In the genomic region with DNA sequence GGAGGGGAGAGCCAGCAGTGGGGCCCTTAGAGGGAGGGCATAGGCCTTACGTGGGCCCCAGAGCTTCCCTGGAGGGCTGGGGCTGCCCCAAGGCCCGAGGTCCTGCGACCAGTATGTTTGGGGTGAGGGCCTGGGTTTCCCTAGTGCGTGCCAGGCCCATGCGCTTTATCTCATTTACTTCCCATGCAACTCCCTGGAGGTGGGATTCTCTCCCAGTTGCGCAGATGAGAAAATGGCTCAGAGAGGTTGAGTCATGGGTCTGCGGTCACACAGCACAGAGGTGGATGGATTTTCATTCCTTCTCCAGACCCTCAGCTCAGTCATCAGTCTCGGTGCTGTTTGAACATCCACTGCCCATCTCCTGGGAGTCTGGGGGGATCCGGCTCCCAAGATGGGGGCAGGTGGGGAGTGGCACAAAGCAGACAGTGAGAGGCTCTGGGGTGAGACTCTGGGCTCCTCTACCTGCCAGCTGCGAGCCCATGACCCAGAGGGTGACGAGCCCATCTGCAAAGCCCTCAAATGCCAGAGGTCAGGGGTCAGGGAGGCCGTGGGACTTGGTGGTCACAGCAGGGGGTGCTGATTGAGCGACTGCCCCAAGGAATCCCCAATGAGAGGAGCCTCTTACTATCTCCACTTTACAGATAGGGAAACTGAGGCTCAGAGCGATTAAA, we compare ENCODE assay signal across 16 cellular contexts.
DNase-seq lines count a peak whose midpoint lies in the region; ATAC-seq, FAIRE-seq and TF ChIP-seq lines count a peak whose summit lies in the region.
"Had no signal": no experiment of that assay in that cellular context is flagged by ENCODE, and none has a peak within 500 bp of the region (broad histone marks: within the 10 kb centered on the region; RNA-seq: fewer than 3 reads in every experiment).

No MANE protein-coding gene starts in this region.

- no peak overlapping the region for H3K14ac ChIP-seq in H9 (ENCODE audit: insufficient read depth, low read length)

- intact Hi-C loops in kidney (cut with DNase I): no loop called here

- no peak overlapping the region for H2BK15ac ChIP-seq in H9 (ENCODE audit: low read depth, low read length)

- no CpG with 5 or more reads among the region's 14 CpGs for WGBS in H9 (ENCODE audit: extremely low coverage, insufficient read length, low lambda C conversion rate)
- WGBS in suprapubic skin: 88% methylated on average over 12 of the region's 14 CpGs

- H3K9ac ChIP-seq in H9 (ENCODE audit: extremely low read depth, insufficient read length, low read length) (no peak overlapping the region), NT2/D1 (ENCODE audit: insufficient read length, low read depth) (peak overlapping the region; percentile 32), kidney (ENCODE audit: low read length in 2 of 2) (no peak overlapping the region)
- H3K9ac ChIP-seq: GM23248 had no signal

- H3K9me3 Mint-ChIP-seq in H9: no peaks in the 10 kb centered on the region
- H3K9me3 Mint-ChIP-seq: CD4-positive, alpha-beta T cell had no signal

- H2BK5ac ChIP-seq in H9 (ENCODE audit: insufficient read length, low read length): no peak overlapping the region

- H2BK120ac ChIP-seq in H9 (ENCODE audit: low read depth, low read length, poor library complexity, severe bottlenecking): no peak overlapping the region

- H4K8ac ChIP-seq in H9 (replicated peaks; ENCODE audit: insufficient read length, low read depth, low read length): no peak overlapping the region

- no peak for FAIRE-seq in kidney (lab: Jason Lieb, UNC)

- no peak overlapping the region for H3K18ac ChIP-seq in H9 (ENCODE audit: insufficient read length, low read depth, low read length)

- H3K36me3 ChIP-seq in NT2/D1 (ENCODE audit: insufficient read depth, insufficient read length, low read length) (peaks cover 3% of the 10 kb centered on the region), kidney (ENCODE audit: control insufficient read depth in 1 of 2, insufficient read depth in 2 of 2, low read length in 2 of 2) (no peaks in the 10 kb centered on the region), suprapubic skin (peaks cover 4% of the 10 kb centered on the region)
- H3K36me3 ChIP-seq: BE2C had no signal

- TF ChIP-seq CTCF in H9 (conservative IDR thresholded peaks at IDR 0.05): no peak
- no peak for TF ChIP-seq CTCF in kidney (IDR thresholded peaks at IDR 0.05; ENCODE audit: borderline replicate concordance, extremely low read depth, insufficient read depth)
- TF ChIP-seq CTCF in suprapubic skin (IDR thresholded peaks at IDR 0.05): no peak

- no peaks in the 10 kb centered on the region for H3K36me3 Mint-ChIP-seq in H9 (ENCODE audit: insufficient read depth in 1 of 3, low read depth in 3 of 3)

- peaks cover 6 to 14% of the 10 kb centered on the region in 2 experiments for H3K4me1 Mint-ChIP-seq in H9

- no peaks in the 10 kb centered on the region; the same call in 1 of the 2 replicates for H3K4me1 ChIP-seq in H9 (ENCODE audit: insufficient read depth, low read length)
- peaks cover 15% of the 10 kb centered on the region for H3K4me1 ChIP-seq in NT2/D1 (ENCODE audit: insufficient read depth, insufficient read length)
- H3K4me1 ChIP-seq in kidney (ENCODE audit: control insufficient read depth in 1 of 2, insufficient read depth in 1 of 2, low read depth in 1 of 2, low read length in 2 of 2): no peaks in the 10 kb centered on the region
- peaks cover 2% of the 10 kb centered on the region for H3K4me1 ChIP-seq in suprapubic skin

- no peak overlapping the region for H2AK5ac ChIP-seq in H9 (ENCODE audit: insufficient read length, low read length)

- in situ Hi-C loops in KBM-7 (cut with MboI; ENCODE audit: low pct_unique_long_range_greater_than_20kb, low sequenced_read_pairs): no loop called here

- no peak overlapping the region for H3K27ac Mint-ChIP-seq in H9
- H3K27ac Mint-ChIP-seq: CD4-positive, alpha-beta T cell had no signal

- H4K5ac ChIP-seq in H9 (ENCODE audit: insufficient read length, low read depth, low read length): no peak overlapping the region

- no peaks in the 10 kb centered on the region for H3K23me2 ChIP-seq in H9 (ENCODE audit: insufficient read length, low read depth, low read length, poor library complexity, severe bottlenecking)

- no peaks in the 10 kb centered on the region for H3K27me3 ChIP-seq in H9 (ENCODE audit: insufficient read depth, low read length)
- no peaks in the 10 kb centered on the region for H3K27me3 ChIP-seq in NT2/D1 (ENCODE audit: insufficient read depth, insufficient read length)
- no peaks in the 10 kb centered on the region for H3K27me3 ChIP-seq in suprapubic skin
- H3K27me3 ChIP-seq: BE2C had no signal

- H3K9me3 ChIP-seq in H9 (ENCODE audit: control insufficient read depth, low read depth, low read length) (no peaks in the 10 kb centered on the region), NT2/D1 (ENCODE audit: insufficient read depth, low read length) (no peaks in the 10 kb centered on the region), kidney (ENCODE audit: control insufficient read depth in 1 of 2, low read length in 2 of 2) (no peaks in the 10 kb centered on the region), suprapubic skin (no peaks in the 10 kb centered on the region)
- H3K9me3 ChIP-seq: BE2C had no signal

- H4K20me1 ChIP-seq in H9 (ENCODE audit: control insufficient read depth, insufficient read depth, insufficient read length): no peaks in the 10 kb centered on the region

- DNase-seq in H9 (peak; percentile 17), NT2/D1 (ENCODE audit: low read depth, low spot score) (no peak), kidney (peak; percentile 45), suprapubic skin (ENCODE audit: low spot score in 2 of 2) (peak; percentile 6 to 34), DMS53 (lab: John Stamatoyannopoulos, UW) (no peak), KBM-7 (no peak)
- DNase-seq: BE2C; Calu3; CD4-positive, alpha-beta T cell; DMS79; NCI-H1105; NCI-H1694; NCI-H2227 treated with DMSO at 0.1 percent for 48 hours; SHP77 treated with DMSO at 0.1 percent for 48 hours had no signal

- no peak for TF ChIP-seq EP300 in suprapubic skin (IDR thresholded peaks at IDR 0.05)

- no peak overlapping the region for H3K56ac ChIP-seq in H9 (ENCODE audit: insufficient read length, low read depth, low read length)

- H3K27me3 Mint-ChIP-seq in H9 (ENCODE audit: low read depth): no peaks in the 10 kb centered on the region
- H3K27me3 Mint-ChIP-seq: CD4-positive, alpha-beta T cell had no signal

- no peak overlapping the region for H3K4ac ChIP-seq in H9 (ENCODE audit: low read depth, low read length)

- no peak overlapping the region for H4K91ac ChIP-seq in H9 (ENCODE audit: insufficient read length, low read depth, low read length)

- no peak overlapping the region for H3K4me3 ChIP-seq in NT2/D1 (ENCODE audit: insufficient read length, low read depth)
- no peak overlapping the region for H3K4me3 ChIP-seq in kidney (ENCODE audit: low read length in 2 of 2)
- no peak overlapping the region for H3K4me3 ChIP-seq in suprapubic skin
- H3K4me3 ChIP-seq: GM23248 had no signal

- no peak overlapping the region for H3K4me2 ChIP-seq in H9 (ENCODE audit: insufficient read depth, insufficient read length, low read length)

- ATAC-seq in HG03439 (IDR thresholded peaks at IDR 0.05; ENCODE audit: unreplicated experiment): no peak

- no peak overlapping the region for H2AFZ ChIP-seq in H9 (ENCODE audit: low read length)
- H2AFZ ChIP-seq: GM23248 had no signal

- no peak overlapping the region for H3T11ph ChIP-seq in H9 (ENCODE audit: low read length)

- no peaks in the 10 kb centered on the region for H3K79me2 ChIP-seq in H9 (ENCODE audit: insufficient read depth, low read length)

- H3K4me3 Mint-ChIP-seq in H9: no peak overlapping the region
- H3K4me3 Mint-ChIP-seq: CD4-positive, alpha-beta T cell had no signal

- no peak for TF ChIP-seq POLR2A in suprapubic skin (IDR thresholded peaks at IDR 0.05)

- H3K23ac ChIP-seq in H9 (ENCODE audit: insufficient read length, low read depth, low read length): no peak overlapping the region

- H3K79me1 ChIP-seq in H9 (ENCODE audit: insufficient read depth, low read depth, low read length, poor library complexity, severe bottlenecking): no peaks in the 10 kb centered on the region

- no peak overlapping the region for H2BK20ac ChIP-seq in H9 (ENCODE audit: low read depth, low read length, poor library complexity, severe bottlenecking)

- no peak overlapping the region for H2BK12ac ChIP-seq in H9 (ENCODE audit: insufficient read length, low read depth, low read length)

- H3K27ac ChIP-seq in H9 (ENCODE audit: insufficient read length, low read depth, low read length) (no peak overlapping the region), kidney (ENCODE audit: low read depth in 2 of 2, low read length in 2 of 2) (no peak overlapping the region), suprapubic skin (no peak overlapping the region)
- H3K27ac ChIP-seq: GM23248 had no signal

Comparison
In these comparisons a context has a peak if more than half of its experiments do, and no peak if none do; other contexts are left out.
1. DNase-seq: peak in H9 (single experiment), kidney (single experiment) and suprapubic skin (2 of 2); none in NT2/D1 (single experiment), DMS53 (single experiment) and KBM-7 (single experiment).